ENCODE assay signal across 3 cellular contexts in the genomic region with DNA sequence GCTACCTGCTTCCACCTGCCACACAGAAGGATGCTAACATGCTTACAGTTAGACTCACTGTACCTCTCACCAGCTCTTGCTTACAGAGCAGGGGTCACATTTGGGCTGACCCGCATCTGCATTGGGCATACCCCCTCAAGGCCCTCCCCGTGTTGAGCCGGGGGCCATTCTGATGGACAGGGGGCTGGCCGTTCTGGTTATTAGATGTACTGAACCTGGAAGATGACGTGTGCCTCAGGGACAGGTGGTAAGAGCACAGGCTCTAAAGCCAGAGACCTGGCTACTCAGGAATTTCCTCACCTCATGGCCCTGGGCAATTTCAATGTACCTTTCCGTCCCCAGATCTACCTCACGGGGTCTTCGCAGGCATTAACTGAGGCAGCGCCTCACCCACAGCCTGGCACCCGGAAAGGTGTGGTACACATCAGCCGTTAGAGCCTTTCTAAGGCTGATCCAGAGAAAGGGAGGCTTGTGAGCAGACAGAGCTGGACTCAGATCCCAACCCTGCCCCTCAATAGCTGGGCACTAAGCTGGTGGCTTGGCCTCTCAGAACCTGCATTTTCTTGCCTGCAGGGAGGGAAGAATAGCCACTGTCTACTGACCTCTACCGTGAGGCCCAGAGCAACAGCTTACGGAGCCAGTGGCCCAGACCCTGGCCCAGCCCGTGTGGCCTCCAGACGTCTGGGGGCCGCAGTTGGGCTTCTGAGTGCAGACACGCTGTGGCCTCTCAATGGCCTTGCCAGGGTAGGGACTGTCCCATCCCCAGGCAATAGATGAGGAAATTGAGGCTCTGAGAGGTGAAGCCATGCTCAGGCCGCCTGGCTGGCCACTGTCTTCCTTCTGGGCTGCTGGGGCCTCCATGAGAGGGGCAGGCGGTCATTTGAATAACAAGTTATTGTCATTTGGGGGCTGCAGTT.
TF ChIP-seq lines count a peak whose summit lies in the region.

No MANE protein-coding gene starts in this region.

TF ChIP-seq in SK-N-SH, 30 proteins besides CTCF, POLR2A, EP300 and RAD21:
- TF ChIP-seq, protein P1, sequence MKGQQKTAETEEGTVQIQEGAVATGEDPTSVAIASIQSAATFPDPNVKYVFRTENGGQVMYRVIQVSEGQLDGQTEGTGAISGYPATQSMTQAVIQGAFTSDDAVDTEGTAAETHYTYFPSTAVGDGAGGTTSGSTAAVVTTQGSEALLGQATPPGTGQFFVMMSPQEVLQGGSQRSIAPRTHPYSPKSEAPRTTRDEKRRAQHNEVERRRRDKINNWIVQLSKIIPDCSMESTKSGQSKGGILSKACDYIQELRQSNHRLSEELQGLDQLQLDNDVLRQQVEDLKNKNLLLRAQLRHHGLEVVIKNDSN (IDR thresholded peaks at IDR 0.05; ENCODE audit: borderline replicate concordance, low read depth): no peak
- TF ChIP-seq SMC3 (IDR thresholded peaks at IDR 0.05; ENCODE audit: low read depth, low read length) (no peak), ZBTB33 (IDR thresholded peaks at IDR 0.05; ENCODE audit: borderline replicate concordance, low read depth) (no peak), RXRA (IDR thresholded peaks at IDR 0.05; ENCODE audit: borderline replicate concordance, low read depth) (no peak), POLR2AphosphoS5 (IDR thresholded peaks at IDR 0.05; ENCODE audit: low read depth, low read length) (no peak), EZH2phosphoT487 (IDR thresholded peaks at IDR 0.05; ENCODE audit: borderline replicate concordance, low read depth) (no peak), MXI1 (IDR thresholded peaks at IDR 0.05; ENCODE audit: low read depth, low read length) (no peak), NFIC (IDR thresholded peaks at IDR 0.05; ENCODE audit: borderline replicate concordance) (no peak), FOXJ3 (CRISPR knock-in tag; IDR thresholded peaks at IDR 0.05) (no peak), RFX5 (IDR thresholded peaks at IDR 0.05; ENCODE audit: low read length) (no peak), YY1 (IDR thresholded peaks at IDR 0.05; ENCODE audit: low read depth) (no peak), GABPA (IDR thresholded peaks at IDR 0.05; ENCODE audit: low read depth) (no peak), FOXM1 (IDR thresholded peaks at IDR 0.05; ENCODE audit: low read depth) (no peak)
- TF ChIP-seq, protein P2, sequence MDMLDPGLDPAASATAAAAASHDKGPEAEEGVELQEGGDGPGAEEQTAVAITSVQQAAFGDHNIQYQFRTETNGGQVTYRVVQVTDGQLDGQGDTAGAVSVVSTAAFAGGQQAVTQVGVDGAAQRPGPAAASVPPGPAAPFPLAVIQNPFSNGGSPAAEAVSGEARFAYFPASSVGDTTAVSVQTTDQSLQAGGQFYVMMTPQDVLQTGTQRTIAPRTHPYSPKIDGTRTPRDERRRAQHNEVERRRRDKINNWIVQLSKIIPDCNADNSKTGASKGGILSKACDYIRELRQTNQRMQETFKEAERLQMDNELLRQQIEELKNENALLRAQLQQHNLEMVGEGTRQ (IDR thresholded peaks at IDR 0.05; ENCODE audit: borderline replicate concordance, low read depth, low read length): no peak
- TF ChIP-seq, protein P3, sequence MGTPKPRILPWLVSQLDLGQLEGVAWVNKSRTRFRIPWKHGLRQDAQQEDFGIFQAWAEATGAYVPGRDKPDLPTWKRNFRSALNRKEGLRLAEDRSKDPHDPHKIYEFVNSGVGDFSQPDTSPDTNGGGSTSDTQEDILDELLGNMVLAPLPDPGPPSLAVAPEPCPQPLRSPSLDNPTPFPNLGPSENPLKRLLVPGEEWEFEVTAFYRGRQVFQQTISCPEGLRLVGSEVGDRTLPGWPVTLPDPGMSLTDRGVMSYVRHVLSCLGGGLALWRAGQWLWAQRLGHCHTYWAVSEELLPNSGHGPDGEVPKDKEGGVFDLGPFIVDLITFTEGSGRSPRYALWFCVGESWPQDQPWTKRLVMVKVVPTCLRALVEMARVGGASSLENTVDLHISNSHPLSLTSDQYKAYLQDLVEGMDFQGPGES (IDR thresholded peaks at IDR 0.05; ENCODE audit: low read depth, low read length): no peak

TF ChIP-seq in SK-N-SH treated with all-trans-retinoic acid at 6 μM for 48 hours, 23 proteins besides CTCF, POLR2A, EP300 and RAD21:
- TF ChIP-seq PATZ1 (CRISPR knock-in tag; IDR thresholded peaks at IDR 0.05; ENCODE audit: borderline replicate concordance): no peak
- TF ChIP-seq ZNF565 (CRISPR knock-in tag; conservative IDR thresholded peaks at IDR 0.05; ENCODE audit: low read depth): no peak
- TF ChIP-seq ZNF70 (CRISPR knock-in tag; IDR thresholded peaks at IDR 0.05): no peak
- TF ChIP-seq PPARA (CRISPR knock-in tag; IDR thresholded peaks at IDR 0.05; ENCODE audit: borderline replicate concordance): no peak
- no peak for TF ChIP-seq ZC3H10 (CRISPR knock-in tag; IDR thresholded peaks at IDR 0.05)
- no peak for TF ChIP-seq RARB (CRISPR knock-in tag; IDR thresholded peaks at IDR 0.05)
- TF ChIP-seq ESRRG (CRISPR knock-in tag; IDR thresholded peaks at IDR 0.05): no peak
- TF ChIP-seq ZFP30 (CRISPR knock-in tag; IDR thresholded peaks at IDR 0.05): no peak
- no peak for TF ChIP-seq BACH2 (CRISPR knock-in tag; IDR thresholded peaks at IDR 0.05; ENCODE audit: borderline replicate concordance)
- no peak for TF ChIP-seq GLIS3 (CRISPR knock-in tag; IDR thresholded peaks at IDR 0.05)

TF ChIP-seq in IMR-90, 13 proteins besides CTCF, POLR2A, EP300 and RAD21:
- TF ChIP-seq MXI1 (IDR thresholded peaks at IDR 0.05; ENCODE audit: borderline replicate concordance, low read depth, low read length) (no peak), MAZ (IDR thresholded peaks at IDR 0.05; ENCODE audit: borderline replicate concordance, low read depth, low read length) (no peak), RFX5 (IDR thresholded peaks at IDR 0.05; ENCODE audit: low read depth, low read length) (no peak), RCOR1 (IDR thresholded peaks at IDR 0.05; ENCODE audit: insufficient replicate concordance, low read length) (no peak), SMC3 (IDR thresholded peaks at IDR 0.05; ENCODE audit: low read depth, low read length) (no peak), MAFK (IDR thresholded peaks at IDR 0.05; ENCODE audit: low read depth, low read length) (no peak), CEBPB (IDR thresholded peaks at IDR 0.05; ENCODE audit: low read depth, low read length) (no peak), FOS (IDR thresholded peaks at IDR 0.05; ENCODE audit: low read depth, low read length) (no peak), CHD1 (IDR thresholded peaks at IDR 0.05; ENCODE audit: low read depth, low read length) (no peak), ELK1 (IDR thresholded peaks at IDR 0.05; ENCODE audit: borderline replicate concordance, low read depth, low read length) (no peak), BHLHE40 (IDR thresholded peaks at IDR 0.05; ENCODE audit: low read depth, low read length) (no peak), NFE2L2 (IDR thresholded peaks at IDR 0.05; ENCODE audit: low read depth, low read length) (no peak)
- TF ChIP-seq, protein P2 (IDR thresholded peaks at IDR 0.05; ENCODE audit: low read depth, low read length): no peak
